36 cellular contexts compared by ENCODE assay signal in genomic region chr9:37547328-37547878, GRCh38.
"Had no signal": no experiment of that assay in that cellular context is flagged by ENCODE, and none has a peak within 500 bp of the region (broad histone marks: within the 10 kb centered on the region; RNA-seq: fewer than 3 reads in every experiment).

No MANE protein-coding gene starts in this region.

- H3K27me3 Mint-ChIP-seq: activated CD4-positive, alpha-beta memory T cell treated with anti-CD3 and anti-CD28 coated beads for 36 hours; activated CD4-positive, alpha-beta T cell treated with anti-CD3 and anti-CD28 coated beads for 36 hours; activated CD4-positive, alpha-beta T cell treated with anti-CD3 and anti-CD28 coated beads, Interleukin-2, amount 10 ng/mL, durations not matched to agents 24 days and 14 days; activated naive CD4-positive, alpha-beta T cell treated with anti-CD3 and anti-CD28 coated beads, Interleukin-2, amount 50 U/mL, for 24 hours; activated naive CD8-positive, alpha-beta T cell treated with anti-CD3 and anti-CD28 coated beads for 36 hours; activated naive CD8-positive, alpha-beta T cell treated with anti-CD3 and anti-CD28 coated beads, Interleukin-2, amount 50 U/mL, for 24 hours; effector memory CD8-positive, alpha-beta T cell; T-helper 17 cell had no signal

- H3K36me3 Mint-ChIP-seq: activated CD4-positive, alpha-beta memory T cell treated with anti-CD3 and anti-CD28 coated beads for 36 hours; activated CD8-positive, alpha-beta memory T cell treated with anti-CD3 and anti-CD28 coated beads, Interleukin-2, amount 10 ng/mL, durations not matched to agents 7 days and 5 days; activated naive CD8-positive, alpha-beta T cell treated with anti-CD3 and anti-CD28 coated beads for 36 hours had no signal

- H3K4me3 Mint-ChIP-seq: activated CD4-positive, alpha-beta memory T cell treated with anti-CD3 and anti-CD28 coated beads for 36 hours; activated CD4-positive, alpha-beta T cell treated with anti-CD3 and anti-CD28 coated beads for 36 hours; activated CD4-positive, alpha-beta T cell treated with anti-CD3 and anti-CD28 coated beads, Interleukin-2, amount 10 ng/mL, durations not matched to agents 24 days and 14 days; activated CD8-positive, alpha-beta memory T cell treated with anti-CD3 and anti-CD28 coated beads, Interleukin-2, amount 10 ng/mL, durations not matched to agents 7 days and 5 days; activated CD8-positive, alpha-beta T cell treated with anti-CD3 and anti-CD28 coated beads, Interleukin-2, amount 10 ng/mL, durations not matched to agents 7 days and 5 days; activated naive CD4-positive, alpha-beta T cell treated with anti-CD3 and anti-CD28 coated beads, Interleukin-2, amount 50 U/mL, for 24 hours; activated naive CD8-positive, alpha-beta T cell treated with anti-CD3 and anti-CD28 coated beads for 36 hours; activated naive CD8-positive, alpha-beta T cell treated with anti-CD3 and anti-CD28 coated beads, Interleukin-2, amount 50 U/mL, for 24 hours; activated T-helper 1 cell treated with anti-CD3 and anti-CD28 coated beads, Interleukin-12 subunit alpha, Interleukin-12 subunit beta, Interleukin-2, Interleukin-4 antibody, amounts not matched to agents 30 ng/mL and 10 ng/mL and 1 ng/mL, durations not matched to agents 14 hours and 24 hours and 36 hours; effector memory CD8-positive, alpha-beta T cell; T-helper 17 cell; T-helper 2 cell treated with Interferon-gamma antibody and Interleukin-4, amounts not matched to agents 5 μg/mL and 100 μg/mL, for 36 hours had no signal

- DNase-seq: activated CD4-positive, alpha-beta memory T cell treated with anti-CD3 and anti-CD28 coated beads for 36 hours; activated CD4-positive, alpha-beta T cell treated with anti-CD3 and anti-CD28 coated beads for 36 hours; activated CD4-positive, alpha-beta T cell treated with anti-CD3 and anti-CD28 coated beads, Interleukin-2, amount 10 ng/mL, durations not matched to agents 24 days and 14 days; activated CD4-positive, CD25-positive, alpha-beta regulatory T cell; activated CD4-positive, CD25-positive, alpha-beta regulatory T cell treated with anti-CD3 and anti-CD28 coated beads, Interleukin-2, amount 50 U/mL, for 72 hours; activated CD8-positive, alpha-beta memory T cell treated with anti-CD3 and anti-CD28 coated beads, Interleukin-2, amount 10 ng/mL, durations not matched to agents 7 days and 5 days; activated CD8-positive, alpha-beta memory T cell treated with anti-CD3 and anti-CD28 coated beads, Interleukin-2, amount 50 U/mL, for 4 hours; activated CD8-positive, alpha-beta T cell treated with anti-CD3 and anti-CD28 coated beads, Interleukin-2, amount 10 ng/mL, durations not matched to agents 7 days and 5 days; activated gamma-delta T cell; activated naive CD4-positive, alpha-beta T cell; activated naive CD8-positive, alpha-beta T cell treated with anti-CD3 and anti-CD28 coated beads for 36 hours; activated naive CD8-positive, alpha-beta T cell treated with anti-CD3 and anti-CD28 coated beads, Interleukin-2, amount 50 U/mL, for 24 hours; activated T-cell treated with anti-CD3 and anti-CD28 coated beads, Interleukin-2, amount 50 U/mL, for 1 hour; activated T-cell treated with anti-CD3 and anti-CD28 coated beads, Interleukin-2, amount 50 U/mL, for 48 hours; adrenal gland; amygdala; aorta; body of pancreas; caudate nucleus; cortex of kidney; dermis blood vessel endothelial cell; effector CD4-positive, alpha-beta T cell; effector memory CD8-positive, alpha-beta T cell; esophagus squamous epithelium; head of caudate nucleus; T-helper 1 cell; T-helper 17 cell; T1000; WERI-Rb-1 had no signal

- FAIRE-seq: colon, endometrium, endothelial cell of umbilical vein, frontal cortex had no signal

- H3K9me3 Mint-ChIP-seq: activated CD4-positive, alpha-beta memory T cell treated with anti-CD3 and anti-CD28 coated beads for 36 hours; activated CD4-positive, alpha-beta T cell treated with anti-CD3 and anti-CD28 coated beads, Interleukin-2, amount 10 ng/mL, durations not matched to agents 24 days and 14 days; activated naive CD4-positive, alpha-beta T cell treated with anti-CD3 and anti-CD28 coated beads, Interleukin-2, amount 50 U/mL, for 24 hours; activated naive CD8-positive, alpha-beta T cell treated with anti-CD3 and anti-CD28 coated beads for 36 hours; activated naive CD8-positive, alpha-beta T cell treated with anti-CD3 and anti-CD28 coated beads, Interleukin-2, amount 50 U/mL, for 24 hours; activated T-helper 1 cell treated with anti-CD3 and anti-CD28 coated beads, Interleukin-12 subunit alpha, Interleukin-12 subunit beta, Interleukin-2, Interleukin-4 antibody, amounts not matched to agents 30 ng/mL and 10 ng/mL and 1 ng/mL, durations not matched to agents 14 hours and 24 hours and 36 hours; effector memory CD8-positive, alpha-beta T cell; T-helper 2 cell treated with Interferon-gamma antibody and Interleukin-4, amounts not matched to agents 5 μg/mL and 100 μg/mL, for 36 hours had no signal

- ATAC-seq: activated CD4-positive, alpha-beta T cell treated with anti-CD3 and anti-CD28 coated beads for 36 hours; activated CD8-positive, alpha-beta memory T cell treated with anti-CD3 and anti-CD28 coated beads, Interleukin-2, amount 10 ng/mL, durations not matched to agents 7 days and 5 days; activated CD8-positive, alpha-beta T cell treated with anti-CD3 and anti-CD28 coated beads, Interleukin-2, amount 10 ng/mL, durations not matched to agents 7 days and 5 days; activated naive CD8-positive, alpha-beta T cell treated with anti-CD3 and anti-CD28 coated beads, Interleukin-2, amount 50 U/mL, for 24 hours; body of pancreas; effector memory CD8-positive, alpha-beta T cell; T-helper 17 cell had no signal

- H3K27ac Mint-ChIP-seq: activated CD4-positive, alpha-beta memory T cell treated with anti-CD3 and anti-CD28 coated beads for 36 hours; activated CD4-positive, alpha-beta T cell treated with anti-CD3 and anti-CD28 coated beads for 36 hours; activated CD4-positive, alpha-beta T cell treated with anti-CD3 and anti-CD28 coated beads, Interleukin-2, amount 10 ng/mL, durations not matched to agents 24 days and 14 days; activated CD8-positive, alpha-beta memory T cell treated with anti-CD3 and anti-CD28 coated beads, Interleukin-2, amount 10 ng/mL, durations not matched to agents 7 days and 5 days; activated CD8-positive, alpha-beta T cell treated with anti-CD3 and anti-CD28 coated beads, Interleukin-2, amount 10 ng/mL, durations not matched to agents 7 days and 5 days; activated naive CD4-positive, alpha-beta T cell treated with anti-CD3 and anti-CD28 coated beads, Interleukin-2, amount 50 U/mL, for 24 hours; activated naive CD8-positive, alpha-beta T cell treated with anti-CD3 and anti-CD28 coated beads for 36 hours; activated naive CD8-positive, alpha-beta T cell treated with anti-CD3 and anti-CD28 coated beads, Interleukin-2, amount 50 U/mL, for 24 hours; activated T-helper 1 cell treated with anti-CD3 and anti-CD28 coated beads, Interleukin-12 subunit alpha, Interleukin-12 subunit beta, Interleukin-2, Interleukin-4 antibody, amounts not matched to agents 30 ng/mL and 10 ng/mL and 1 ng/mL, durations not matched to agents 14 hours and 24 hours and 36 hours; T-helper 17 cell; T-helper 2 cell treated with Interferon-gamma antibody and Interleukin-4, amounts not matched to agents 5 μg/mL and 100 μg/mL, for 36 hours had no signal

- H3K4me1 Mint-ChIP-seq: activated CD4-positive, alpha-beta T cell treated with anti-CD3 and anti-CD28 coated beads for 36 hours; activated CD4-positive, alpha-beta T cell treated with anti-CD3 and anti-CD28 coated beads, Interleukin-2, amount 10 ng/mL, durations not matched to agents 24 days and 14 days; activated naive CD4-positive, alpha-beta T cell treated with anti-CD3 and anti-CD28 coated beads, Interleukin-2, amount 50 U/mL, for 24 hours; activated naive CD8-positive, alpha-beta T cell treated with anti-CD3 and anti-CD28 coated beads for 36 hours had no signal
